In the genomic region with DNA sequence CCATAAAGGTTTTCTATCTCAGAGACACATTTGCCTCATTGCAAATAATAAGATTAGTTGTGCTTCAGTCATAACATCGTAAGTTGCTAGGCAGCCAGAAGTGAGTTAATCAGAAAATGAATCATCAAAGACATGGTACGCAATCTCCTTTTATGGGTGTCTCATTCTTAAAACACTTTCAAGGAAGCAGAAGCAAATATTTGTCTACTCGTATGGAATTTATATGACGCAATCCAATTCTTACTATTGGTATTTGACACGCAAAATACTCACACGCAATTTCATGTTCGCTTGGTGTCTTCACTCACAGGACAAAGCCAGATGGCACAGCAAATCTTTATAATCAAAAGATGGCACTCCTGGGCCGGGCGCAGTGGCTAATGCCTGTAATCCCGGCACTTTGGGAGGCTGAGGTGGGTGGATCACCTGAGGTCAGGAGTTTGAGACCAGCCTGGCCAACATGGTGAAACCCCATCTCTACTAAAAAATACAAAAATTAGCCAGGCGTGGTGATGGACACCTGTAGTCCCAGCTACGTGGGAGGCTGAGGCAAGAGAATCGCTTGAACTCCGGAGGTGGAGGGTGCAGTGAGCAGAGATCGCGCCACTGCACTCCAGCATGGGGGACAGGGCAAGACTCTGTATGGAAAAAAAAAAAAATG, we compare ENCODE assay signal across 9 cellular contexts. TPM values are rescaled to one million over a fixed set of nuclear protein-coding genes. Genes with fewer than 3 reads are reported as not detected.
DNase-seq lines count a peak whose midpoint lies in the region; ATAC-seq lines count a peak whose summit lies in the region.
"Had no signal": no experiment of that assay in that cellular context is flagged by ENCODE, and none has a peak within 500 bp of the region (broad histone marks: within the 10 kb centered on the region; RNA-seq: fewer than 3 reads in every experiment).

No MANE protein-coding gene starts in this region.

- H3K27ac Mint-ChIP-seq in T-helper 17 cell = no peak overlapping the region
- H3K27ac Mint-ChIP-seq: T-cell had no signal

- H3K4me3 ChIP-seq in ACC112 (ENCODE audit: low read depth, low read length) (no peak overlapping the region), GM23248 (no peak overlapping the region)

- peaks cover 23% of the 10 kb centered on the region for H3K4me1 ChIP-seq in ACC112 (ENCODE audit: control insufficient read depth, insufficient read depth, low read length, unreplicated experiment)
- H3K4me1 ChIP-seq in GM23248 (ENCODE audit: insufficient read depth) = peaks cover 23% of the 10 kb centered on the region

- H3K27me3 ChIP-seq in ACC112 (ENCODE audit: insufficient read depth, low read length) = no peaks in the 10 kb centered on the region
- no peaks in the 10 kb centered on the region for H3K27me3 ChIP-seq in GM23248 (replicated peaks; ENCODE audit: insufficient read depth)

- DNase-seq in GM23248 (peak; percentile 97), T-helper 17 cell (no peak), fibroblast of the conjunctiva (ENCODE audit: low read depth) (peak; percentile 95), GM19238 (ENCODE audit: insufficient read length, low spot score) (no peak), NCI-H1417 treated with DMSO at 0.1 percent for 48 hours (lab: John Stamatoyannopoulos, UW) (no peak)
- DNase-seq: T-cell had no signal

- ATAC-seq in T-helper 17 cell = peak; percentile 68
- no peak for ATAC-seq in HG02642 (IDR thresholded peaks at IDR 0.05; ENCODE audit: poor library complexity, unreplicated experiment)
- no peak for ATAC-seq in GM21717 (IDR thresholded peaks at IDR 0.05; ENCODE audit: unreplicated experiment)
- ATAC-seq: T-cell had no signal

- no peaks in the 10 kb centered on the region for H3K36me3 ChIP-seq in ACC112 (ENCODE audit: insufficient read depth, low read length)
- no peaks in the 10 kb centered on the region for H3K36me3 ChIP-seq in GM23248 (ENCODE audit: low read depth)

- peaks cover 6% of the 10 kb centered on the region for H3K4me1 Mint-ChIP-seq in T-helper 17 cell

- peak overlapping the region; percentile 57 for H3K4me2 ChIP-seq in GM23248 (ENCODE audit: unreplicated experiment)

- H3K9me3 ChIP-seq in GM23248 (ENCODE audit: low read depth) (no peaks in the 10 kb centered on the region), T-helper 17 cell (ENCODE audit: control insufficient read depth, low read length, poor library complexity, severe bottlenecking) (no peaks in the 10 kb centered on the region)

- H3K27ac ChIP-seq in ACC112 (ENCODE audit: low read depth, low read length) (peak overlapping the region; percentile 96), GM23248 (peak overlapping the region; percentile 94)

- H3K4me3 Mint-ChIP-seq in T-helper 17 cell = no peak overlapping the region
- H3K4me3 Mint-ChIP-seq: T-cell had no signal

- H3K27me3 Mint-ChIP-seq in T-helper 17 cell = no peaks in the 10 kb centered on the region
- H3K27me3 Mint-ChIP-seq: T-cell had no signal

- H3K9me2 ChIP-seq in GM23248 (ENCODE audit: insufficient read depth) = no peaks in the 10 kb centered on the region

- no peak overlapping the region for H2AFZ ChIP-seq in ACC112 (ENCODE audit: low read length, unreplicated experiment)
- H2AFZ ChIP-seq in GM23248 = 0 out of 2 replicates have a peak overlapping the region, but pooled peaks have one; percentile 39

- H3K9ac ChIP-seq in GM23248 = peak overlapping the region; percentile 78

- 52 to 53% methylated on average over 16 of the region's 16 CpGs for WGBS in GM23248 (ENCODE audit: low coverage in 1 of 2, low lambda C conversion rate in 2 of 2, missing lambda C conversion rate in 2 of 2), 2 experiments

- peaks cover 6% of the 10 kb centered on the region; the same call in 1 of the 2 replicates for H3F3A ChIP-seq in GM23248 (ENCODE audit: insufficient read depth)

- in situ Hi-C loops in GM23248 (cut with MboI) = no loop called here

- H3K79me2 ChIP-seq in ACC112 (ENCODE audit: control insufficient read depth, insufficient read depth, low read length, unreplicated experiment) (peaks cover 6% of the 10 kb centered on the region), GM23248 (ENCODE audit: insufficient read depth) (peaks cover 27% of the 10 kb centered on the region)

- H4K20me1 ChIP-seq in GM23248 (ENCODE audit: insufficient read depth) = no peaks in the 10 kb centered on the region

- no peaks in the 10 kb centered on the region for H3K36me3 Mint-ChIP-seq in T-helper 17 cell (ENCODE audit: low read depth)

RNA-seq across cellular contexts. Expression of gene HLCS, which starts 56.4 kb away (rescaled TPM):
- 33.4 and 42.5 TPM in 2 replicates for total RNA-seq in GM23248 (2014; rRNA removed; shearing (Covaris generic))
- polyA plus RNA-seq in GM23248 (2016; fragmentation: Nextera tagmentation; extraction: Ambion mirVana) = 21.4 and 21.9 TPM in 2 replicates
- total RNA-seq in T-helper 17 cell = 10 to 100 TPM; 14.4 to 16.3 TPM

Comparison
In these comparisons a context has a peak if more than half of its experiments do, and no peak if none do; other contexts are left out.
1. DNase-seq: peak in GM23248 (single experiment) and fibroblast of the conjunctiva (single experiment); none in T-helper 17 cell (0 of 3), GM19238 (single experiment) and NCI-H1417 treated with DMSO at 0.1 percent for 48 hours (single experiment).